ENCODE assay signal across 9 cellular contexts in the genomic region with DNA sequence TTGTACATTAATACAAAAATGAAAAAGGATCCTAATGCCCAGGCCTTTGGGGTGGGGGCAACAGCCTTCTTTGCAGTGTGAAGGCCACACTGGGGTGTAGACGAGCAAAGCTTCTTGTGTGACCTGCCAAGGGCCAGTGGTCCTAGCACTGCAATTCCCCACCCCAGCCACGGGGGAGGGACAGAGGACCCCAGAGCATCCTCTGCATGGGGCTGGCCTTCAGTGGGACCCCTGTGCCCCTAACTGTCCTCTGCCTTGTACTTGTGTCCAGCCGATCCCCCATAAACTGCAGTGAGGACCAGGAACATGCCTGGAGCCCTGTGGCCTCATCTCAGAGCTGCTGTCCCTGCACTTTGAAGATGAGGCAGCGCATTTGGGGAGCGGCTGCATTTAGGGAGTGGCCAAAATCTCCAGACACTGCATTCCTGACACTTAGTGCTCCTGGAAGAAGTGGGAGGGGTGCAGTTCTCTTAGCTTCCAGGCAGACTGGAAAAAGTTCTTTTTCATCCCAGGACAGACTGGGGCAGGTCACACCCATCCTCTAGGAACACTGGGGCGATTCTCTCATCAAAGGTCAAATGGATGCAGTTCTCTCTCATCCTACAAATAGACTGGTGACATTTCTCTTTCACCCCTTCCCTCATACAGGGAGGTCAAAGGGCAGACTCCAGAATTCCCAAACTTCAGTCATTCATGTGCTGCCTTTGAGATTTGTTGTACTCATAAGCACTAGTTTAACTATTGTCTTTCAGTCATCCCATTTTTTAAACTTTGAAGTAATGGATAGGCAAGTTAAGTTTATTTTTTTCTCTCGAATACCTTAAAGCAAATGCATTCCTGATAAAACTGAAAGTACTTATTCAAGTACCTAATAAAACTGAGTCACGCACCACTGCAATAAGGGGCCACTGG. TPM values are rescaled to one million over a fixed set of nuclear protein-coding genes. Genes with fewer than 3 reads are reported as not detected.
DNase-seq lines count a peak whose midpoint lies in the region; ATAC-seq and TF ChIP-seq lines count a peak whose summit lies in the region.
"Had no signal": no experiment of that assay in that cellular context is flagged by ENCODE, and none has a peak within 500 bp of the region (broad histone marks: within the 10 kb centered on the region; RNA-seq: fewer than 3 reads in every experiment).

No MANE protein-coding gene starts in this region.

- peaks cover 78% of the 10 kb centered on the region for H3K4me1 Mint-ChIP-seq in activated T-helper 1 cell treated with anti-CD3 and anti-CD28 coated beads, Interleukin-12 subunit alpha, Interleukin-12 subunit beta, Interleukin-2, Interleukin-4 antibody, amounts not matched to agents 30 ng/mL and 10 ng/mL and 1 ng/mL, durations not matched to agents 14 hours and 24 hours and 36 hours (ENCODE audit: low read depth)
- H3K4me1 Mint-ChIP-seq in natural killer cell treated with Interleukin-12 subunit alpha and Interleukin-12 subunit beta and Interleukin-15 and Interleukin-18, amount 100 ng/mL, for 72 hours (ENCODE audit: low read depth in 2 of 2) = peaks cover 59 to 64% of the 10 kb centered on the region in 2 donors
- H3K4me1 Mint-ChIP-seq in endothelial cell (ENCODE audit: unreplicated experiment) = peaks cover 5% of the 10 kb centered on the region

- H3K27me3 Mint-ChIP-seq in activated T-helper 1 cell treated with anti-CD3 and anti-CD28 coated beads, Interleukin-12 subunit alpha, Interleukin-12 subunit beta, Interleukin-2, Interleukin-4 antibody, amounts not matched to agents 30 ng/mL and 10 ng/mL and 1 ng/mL, durations not matched to agents 14 hours and 24 hours and 36 hours (ENCODE audit: insufficient read depth) = no peaks in the 10 kb centered on the region
- no peaks in the 10 kb centered on the region for H3K27me3 Mint-ChIP-seq in natural killer cell treated with Interleukin-12 subunit alpha and Interleukin-12 subunit beta and Interleukin-15 and Interleukin-18, amount 100 ng/mL, for 72 hours
- H3K27me3 Mint-ChIP-seq in endothelial cell (ENCODE audit: unreplicated experiment) = peaks cover 6% of the 10 kb centered on the region

- H3K9me3 Mint-ChIP-seq in activated T-helper 1 cell treated with anti-CD3 and anti-CD28 coated beads, Interleukin-12 subunit alpha, Interleukin-12 subunit beta, Interleukin-2, Interleukin-4 antibody, amounts not matched to agents 30 ng/mL and 10 ng/mL and 1 ng/mL, durations not matched to agents 14 hours and 24 hours and 36 hours = no peaks in the 10 kb centered on the region
- H3K9me3 Mint-ChIP-seq in natural killer cell treated with Interleukin-12 subunit alpha and Interleukin-12 subunit beta and Interleukin-15 and Interleukin-18, amount 100 ng/mL, for 72 hours = no peaks in the 10 kb centered on the region
- no peaks in the 10 kb centered on the region for H3K9me3 Mint-ChIP-seq in endothelial cell (ENCODE audit: unreplicated experiment)

- H3K4me3 Mint-ChIP-seq in activated T-helper 1 cell treated with anti-CD3 and anti-CD28 coated beads, Interleukin-12 subunit alpha, Interleukin-12 subunit beta, Interleukin-2, Interleukin-4 antibody, amounts not matched to agents 30 ng/mL and 10 ng/mL and 1 ng/mL, durations not matched to agents 14 hours and 24 hours and 36 hours = peak overlapping the region; percentile 98
- H3K4me3 Mint-ChIP-seq in natural killer cell treated with Interleukin-12 subunit alpha and Interleukin-12 subunit beta and Interleukin-15 and Interleukin-18, amount 100 ng/mL, for 72 hours = peak overlapping the region; percentile 99
- no peak overlapping the region for H3K4me3 Mint-ChIP-seq in endothelial cell (ENCODE audit: unreplicated experiment)

- H3K27me3 ChIP-seq in H7 (ENCODE audit: control insufficient read depth, insufficient read depth, low read length) = no peaks in the 10 kb centered on the region

- H3K36me3 ChIP-seq in H7 (replicated peaks; ENCODE audit: control insufficient read depth, insufficient read depth, low read length) = peaks cover 24% of the 10 kb centered on the region

- ATAC-seq in natural killer cell treated with Interleukin-12 subunit alpha and Interleukin-12 subunit beta and Interleukin-15 and Interleukin-18, amount 100 ng/mL, for 72 hours = no peak
- ATAC-seq: HCT116 had no signal

- intact Hi-C loops in activated T-helper 1 cell treated with anti-CD3 and anti-CD28 coated beads, Interleukin-12 subunit alpha, Interleukin-12 subunit beta, Interleukin-2, Interleukin-4 antibody, amounts not matched to agents 30 ng/mL and 10 ng/mL and 1 ng/mL, durations not matched to agents 14 hours and 24 hours and 36 hours (cut with micrococcal nuclease) = loop anchor here (1.0 to 2.0 kb wide), 9 partner anchors 20 to 373 kb away; partner anchors contain the start of genes H2AZ2, OGDH, PPIA and PURB

- DNase-seq in ELF-1 (ENCODE audit: low read depth, low spot score) (peak; percentile 65), H7 (peak; percentile 51), endothelial cell (ENCODE audit: low spot score) (no peak), Kasumi-1 (lab: John Stamatoyannopoulos, UW) (no peak), DMS53 (lab: John Stamatoyannopoulos, UW) (no peak), C1 segment of cervical spinal cord (lab: John Stamatoyannopoulos, UW) (no peak)
- DNase-seq in activated T-helper 1 cell treated with anti-CD3 and anti-CD28 coated beads, Interleukin-12 subunit alpha, Interleukin-12 subunit beta, Interleukin-2, Interleukin-4 antibody, amounts not matched to agents 30 ng/mL and 10 ng/mL and 1 ng/mL, durations not matched to agents 14 hours and 24 hours and 36 hours (ENCODE audit: low spot score) = no peak
- DNase-seq in natural killer cell treated with Interleukin-12 subunit alpha and Interleukin-12 subunit beta and Interleukin-15 and Interleukin-18, amount 100 ng/mL, for 72 hours (ENCODE audit: low spot score) = no peak

- peak overlapping the region; percentile 98 for H3K27ac Mint-ChIP-seq in activated T-helper 1 cell treated with anti-CD3 and anti-CD28 coated beads, Interleukin-12 subunit alpha, Interleukin-12 subunit beta, Interleukin-2, Interleukin-4 antibody, amounts not matched to agents 30 ng/mL and 10 ng/mL and 1 ng/mL, durations not matched to agents 14 hours and 24 hours and 36 hours
- H3K27ac Mint-ChIP-seq in natural killer cell treated with Interleukin-12 subunit alpha and Interleukin-12 subunit beta and Interleukin-15 and Interleukin-18, amount 100 ng/mL, for 72 hours = peak overlapping the region; percentile 97 to 99
- H3K27ac Mint-ChIP-seq in endothelial cell (ENCODE audit: unreplicated experiment) = no peak overlapping the region

- no peak overlapping the region for H3K4me3 ChIP-seq in H7 (ENCODE audit: insufficient read depth, low read depth, low read length)

- TF ChIP-seq CTCF in endothelial cell (IDR thresholded peaks at IDR 0.05; ENCODE audit: unreplicated experiment) = no peak

- H3K36me3 Mint-ChIP-seq in activated T-helper 1 cell treated with anti-CD3 and anti-CD28 coated beads, Interleukin-12 subunit alpha, Interleukin-12 subunit beta, Interleukin-2, Interleukin-4 antibody, amounts not matched to agents 30 ng/mL and 10 ng/mL and 1 ng/mL, durations not matched to agents 14 hours and 24 hours and 36 hours (ENCODE audit: low read depth) = peaks cover 62% of the 10 kb centered on the region
- H3K36me3 Mint-ChIP-seq in natural killer cell treated with Interleukin-12 subunit alpha and Interleukin-12 subunit beta and Interleukin-15 and Interleukin-18, amount 100 ng/mL, for 72 hours = peaks cover 27% of the 10 kb centered on the region
- H3K36me3 Mint-ChIP-seq in endothelial cell (ENCODE audit: low read depth, unreplicated experiment) = peaks cover 14% of the 10 kb centered on the region

RNA-seq across cellular contexts. Expression of gene MYO1G, which starts 0.9 kb away (rescaled TPM):
- total RNA-seq in H7 (2014; rRNA removed; shearing (Covaris generic)) = not detected in 2 replicates
- 252 and 258 TPM in 2 replicates for total RNA-seq in activated T-helper 1 cell treated with anti-CD3 and anti-CD28 coated beads, Interleukin-12 subunit alpha, Interleukin-12 subunit beta, Interleukin-2, Interleukin-4 antibody, amounts not matched to agents 30 ng/mL and 10 ng/mL and 1 ng/mL, durations not matched to agents 14 hours and 24 hours and 36 hours
- 100 to 1,000 TPM; 465 to 518 TPM for total RNA-seq in natural killer cell treated with Interleukin-12 subunit alpha and Interleukin-12 subunit beta and Interleukin-15 and Interleukin-18, amount 100 ng/mL, for 72 hours
- 0.13 TPM for total RNA-seq in endothelial cell (ENCODE audit: unreplicated experiment)

RNA-seq across cellular contexts. Expression of gene CCM2, which starts 20.3 kb away (rescaled TPM):
- total RNA-seq in H7 (2014; rRNA removed; shearing (Covaris generic)) = 42.4 and 43.9 TPM in 2 replicates
- 59.2 and 65.5 TPM in 2 replicates for total RNA-seq in activated T-helper 1 cell treated with anti-CD3 and anti-CD28 coated beads, Interleukin-12 subunit alpha, Interleukin-12 subunit beta, Interleukin-2, Interleukin-4 antibody, amounts not matched to agents 30 ng/mL and 10 ng/mL and 1 ng/mL, durations not matched to agents 14 hours and 24 hours and 36 hours
- 10 to 100 TPM; 59.2 to 68.4 TPM for total RNA-seq in natural killer cell treated with Interleukin-12 subunit alpha and Interleukin-12 subunit beta and Interleukin-15 and Interleukin-18, amount 100 ng/mL, for 72 hours
- 59.8 TPM for total RNA-seq in endothelial cell (ENCODE audit: unreplicated experiment)

Comparison
In these comparisons a context has a peak if more than half of its experiments do, and no peak if none do; other contexts are left out.
1. DNase-seq: peak in ELF-1 (single experiment) and H7 (single experiment); none in activated T-helper 1 cell treated with anti-CD3 and anti-CD28 coated beads, Interleukin-12 subunit alpha, Interleukin-12 subunit beta, Interleukin-2, Interleukin-4 antibody, amounts not matched to agents 30 ng/mL and 10 ng/mL and 1 ng/mL, durations not matched to agents 14 hours and 24 hours and 36 hours (single experiment), natural killer cell treated with Interleukin-12 subunit alpha and Interleukin-12 subunit beta and Interleukin-15 and Interleukin-18, amount 100 ng/mL, for 72 hours (single experiment), endothelial cell (single experiment), Kasumi-1 (0 of 2), DMS53 (single experiment) and C1 segment of cervical spinal cord (0 of 14).
2. RNA of gene MYO1G, which starts 0.9 kb away (total RNA-seq): 465 to 518 TPM in natural killer cell treated with Interleukin-12 subunit alpha and Interleukin-12 subunit beta and Interleukin-15 and Interleukin-18, amount 100 ng/mL, for 72 hours and 252 to 258 TPM in activated T-helper 1 cell treated with anti-CD3 and anti-CD28 coated beads, Interleukin-12 subunit alpha, Interleukin-12 subunit beta, Interleukin-2, Interleukin-4 antibody, amounts not matched to agents 30 ng/mL and 10 ng/mL and 1 ng/mL, durations not matched to agents 14 hours and 24 hours and 36 hours; 0.13 TPM in endothelial cell (single experiment) and not detected in H7; every median in the first group is over 100 times any median in the second.